In the genomic region with DNA sequence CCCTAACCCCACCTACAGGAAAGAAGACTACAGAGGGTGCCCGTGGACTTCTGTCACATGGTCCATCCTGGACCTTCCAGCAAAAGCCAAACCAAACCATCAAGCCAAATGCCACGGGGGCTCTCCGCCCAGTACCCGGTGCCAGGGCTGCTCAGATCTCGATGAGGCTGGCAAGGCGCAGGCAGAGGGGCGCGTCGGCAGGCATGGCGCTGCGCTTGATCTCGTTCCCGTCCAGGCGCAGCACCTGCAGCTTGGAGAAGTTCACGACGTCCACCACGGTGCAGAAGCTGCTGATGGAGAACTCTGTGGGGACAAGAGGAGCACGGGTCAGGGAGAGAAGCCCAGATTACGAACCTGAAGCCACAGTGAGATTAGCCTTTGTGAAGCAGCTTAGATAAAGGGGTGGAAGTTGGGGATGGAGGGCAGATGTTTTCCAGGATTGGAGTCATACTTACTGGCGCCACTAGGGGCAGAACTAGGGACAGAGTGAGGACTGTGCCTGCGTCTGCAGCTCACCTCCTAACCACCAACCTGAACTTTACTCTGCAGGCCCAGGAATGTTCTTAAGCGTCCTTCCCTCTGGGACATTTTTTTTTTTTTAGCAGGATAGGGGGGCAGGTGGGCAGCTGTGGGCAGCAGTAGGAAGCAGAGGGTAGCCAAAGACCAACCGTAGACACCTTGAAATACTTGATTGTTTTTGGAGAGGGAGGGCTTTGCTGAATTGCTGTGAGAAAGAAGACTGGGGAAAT, we compare ENCODE assay signal across 8 cellular contexts. TPM values are rescaled to one million over a fixed set of nuclear protein-coding genes. Genes with fewer than 3 reads are reported as not detected.
A peak's percentile ranks its signal among the peaks of the same experiment; 100 is the strongest.
DNase-seq lines count a peak whose midpoint lies in the region; ATAC-seq and TF ChIP-seq lines count a peak whose summit lies in the region.

No MANE protein-coding gene starts in this region.

- no peaks in the 10 kb centered on the region for H3K9me3 ChIP-seq in MG63

- H3K27ac ChIP-seq in brain microvascular endothelial cell, result no peak overlapping the region

- TF ChIP-seq CTCF in brain microvascular endothelial cell (IDR thresholded peaks at IDR 0.05; ENCODE audit: low read depth, low read length, missing control alignments), result peak; percentile 88

- H3K4me3 ChIP-seq in MG63 (no peak overlapping the region), brain microvascular endothelial cell (ENCODE audit: low read depth, low read length) (no peak overlapping the region)

- peak; percentile 52 for DNase-seq in NCI-H1436 (lab: John Stamatoyannopoulos, UW)
- DNase-seq in NCI-H1436 treated with DMSO at 0.1 percent for 48 hours (lab: John Stamatoyannopoulos, UW), result no peak
- peak; percentile 25 for DNase-seq in MG63
- peak in 3 of 5 donors; percentile 19 to 43 (median 24) for DNase-seq in T-helper 1 cell
- DNase-seq in brain microvascular endothelial cell, result peak; percentile 10
- DNase-seq in kidney glomerular epithelial cell (lab: John Stamatoyannopoulos, UW), result peak; percentile 10
- DNase-seq in stimulated activated naive CD4-positive, alpha-beta T cell (lab: John Stamatoyannopoulos, UW), result peak in 5 of 6 experiments; percentile 13 to 42 (median 24)

- in situ Hi-C loops in brain microvascular endothelial cell (cut with HindIII; ENCODE audit: low pct_ligation_motif_present, low sequenced_read_pairs), result no loop called here

- no peak for ATAC-seq in HG02623 (IDR thresholded peaks at IDR 0.05; ENCODE audit: unreplicated experiment)

- H3K36me3 ChIP-seq in MG63, result no peaks in the 10 kb centered on the region
- no peaks in the 10 kb centered on the region for H3K36me3 ChIP-seq in brain microvascular endothelial cell (replicated peaks)

- H3K27me3 ChIP-seq in MG63, result peaks cover 24% of the 10 kb centered on the region
- H3K27me3 ChIP-seq in brain microvascular endothelial cell (replicated peaks), result peaks cover 28% of the 10 kb centered on the region

RNA-seq across cellular contexts. Expression of a gene that starts 8.6 kb away (rescaled TPM):
- total RNA-seq in MG63 (2014; rRNA removed; shearing (Covaris generic); ENCODE audit: low replicate concordance), result not detected in 2 replicates

RNA-seq across cellular contexts. Expression of a gene that starts 37.0 kb away (rescaled TPM):
- total RNA-seq in MG63 (2014; rRNA removed; shearing (Covaris generic); ENCODE audit: low replicate concordance), result 0.10 and 2.0 TPM in 2 replicates
